21 cellular contexts compared by ENCODE assay signal in the genomic region with DNA sequence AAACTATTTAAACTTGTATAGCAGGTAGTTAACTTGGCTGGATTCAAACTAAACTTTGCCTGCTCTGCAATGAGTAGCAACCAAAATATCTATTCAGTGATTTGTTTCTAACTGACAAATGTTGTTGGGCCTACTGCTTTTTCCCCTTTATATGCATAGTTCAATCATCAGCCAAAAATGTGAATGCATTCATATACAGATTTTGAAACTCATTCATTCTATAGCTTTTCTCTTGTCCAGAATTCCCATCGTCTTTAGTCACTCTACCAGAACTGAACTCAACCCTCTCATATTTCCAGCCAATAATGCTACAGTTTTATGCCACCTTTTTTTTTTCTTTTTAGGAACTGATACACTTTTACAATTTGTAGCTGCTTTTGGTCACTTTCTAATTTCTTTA.
"Had no signal": no experiment of that assay in that cellular context is flagged by ENCODE, and none has a peak within 500 bp of the region (broad histone marks: within the 10 kb centered on the region; RNA-seq: fewer than 3 reads in every experiment).

No MANE protein-coding gene starts in this region.

- H3K36me3 Mint-ChIP-seq: memory B cell; mesothelial cell of epicardium; natural killer cell; stimulated activated memory B cell treated with anti-CD40 and anti-IgM and Interleukin-4, amounts not matched to agents 10 μg/mL and 1 μg/mL and 100 μg/mL, for 72 hours had no signal

- H3K9me3 Mint-ChIP-seq: mesothelial cell of epicardium, neural crest cell had no signal

- H3K27me3 ChIP-seq: dorsolateral prefrontal cortex, spleen, tibial artery, upper lobe of right lung, vagina had no signal

- H3K9me3 ChIP-seq: left ventricle myocardium inferior, lower lobe of right lung, tibial artery, upper lobe of right lung, vagina had no signal

- H3K4me1 ChIP-seq: left ventricle myocardium inferior, lower lobe of right lung, spleen, tibial artery, upper lobe of right lung, vagina had no signal

- H3K4me1 Mint-ChIP-seq: immature natural killer cell; memory B cell; natural killer cell; stimulated activated memory B cell treated with anti-CD40 and anti-IgM and Interleukin-4, amounts not matched to agents 10 μg/mL and 1 μg/mL and 100 μg/mL, for 72 hours had no signal

- H3K27ac Mint-ChIP-seq: immature natural killer cell; memory B cell; mesothelial cell of epicardium; natural killer cell; stimulated activated memory B cell treated with anti-CD40 and anti-IgM and Interleukin-4, amounts not matched to agents 10 μg/mL and 1 μg/mL and 100 μg/mL, for 72 hours; stimulated activated naive CD8-positive, alpha-beta T cell treated with anti-CD3 and anti-CD28 coated beads, Interleukin-15, Interleukin-2, amounts not matched to agents 100 ng/mL and 50 ng/mL, for 24 hours had no signal

- H3K27ac ChIP-seq: dorsolateral prefrontal cortex, left ventricle myocardium inferior, lower lobe of right lung, spleen, tibial artery, upper lobe of right lung, vagina had no signal

- H3K4me3 ChIP-seq: dorsolateral prefrontal cortex, left ventricle myocardium inferior, lower lobe of right lung, spleen, tibial artery, upper lobe of right lung, vagina had no signal

- H3K27me3 Mint-ChIP-seq: memory B cell; stimulated activated memory B cell treated with anti-CD40 and anti-IgM and Interleukin-4, amounts not matched to agents 10 μg/mL and 1 μg/mL and 100 μg/mL, for 72 hours; stimulated activated naive CD8-positive, alpha-beta T cell treated with anti-CD3 and anti-CD28 coated beads, Interleukin-15, Interleukin-2, amounts not matched to agents 100 ng/mL and 50 ng/mL, for 24 hours had no signal

- DNase-seq: dorsolateral prefrontal cortex; effector CD8-positive, alpha-beta T cell; immature natural killer cell; kidney; left cardiac atrium; left ventricle myocardium inferior; lower lobe of right lung; natural killer cell; posterior cingulate gyrus; spleen; stimulated activated CD4-positive, alpha-beta T cell treated with anti-CD3 and anti-CD28 coated beads, Interleukin-15, amount 100 ng/mL, for 24 hours; stimulated activated CD4-positive, alpha-beta T cell treated with anti-CD3 and anti-CD28 coated beads, Interleukin-1b, Interleukin-23, amount 100 ng/mL, for 48 hours; stimulated activated CD4-positive, alpha-beta T cell treated with anti-CD3 and anti-CD28 coated beads, Interleukin-4, amount 100 ng/mL, for 24 hours; tibial artery; upper lobe of right lung had no signal

- H3K4me3 Mint-ChIP-seq: immature natural killer cell; memory B cell; mesothelial cell of epicardium; natural killer cell; neural crest cell; stimulated activated memory B cell treated with anti-CD40 and anti-IgM and Interleukin-4, amounts not matched to agents 10 μg/mL and 1 μg/mL and 100 μg/mL, for 72 hours; stimulated activated naive CD8-positive, alpha-beta T cell treated with anti-CD3 and anti-CD28 coated beads, Interleukin-15, Interleukin-2, amounts not matched to agents 100 ng/mL and 50 ng/mL, for 24 hours had no signal

- H3K36me3 ChIP-seq: left ventricle myocardium inferior, lower lobe of right lung, spleen, tibial artery, upper lobe of right lung, vagina had no signal
